In the genomic region with DNA sequence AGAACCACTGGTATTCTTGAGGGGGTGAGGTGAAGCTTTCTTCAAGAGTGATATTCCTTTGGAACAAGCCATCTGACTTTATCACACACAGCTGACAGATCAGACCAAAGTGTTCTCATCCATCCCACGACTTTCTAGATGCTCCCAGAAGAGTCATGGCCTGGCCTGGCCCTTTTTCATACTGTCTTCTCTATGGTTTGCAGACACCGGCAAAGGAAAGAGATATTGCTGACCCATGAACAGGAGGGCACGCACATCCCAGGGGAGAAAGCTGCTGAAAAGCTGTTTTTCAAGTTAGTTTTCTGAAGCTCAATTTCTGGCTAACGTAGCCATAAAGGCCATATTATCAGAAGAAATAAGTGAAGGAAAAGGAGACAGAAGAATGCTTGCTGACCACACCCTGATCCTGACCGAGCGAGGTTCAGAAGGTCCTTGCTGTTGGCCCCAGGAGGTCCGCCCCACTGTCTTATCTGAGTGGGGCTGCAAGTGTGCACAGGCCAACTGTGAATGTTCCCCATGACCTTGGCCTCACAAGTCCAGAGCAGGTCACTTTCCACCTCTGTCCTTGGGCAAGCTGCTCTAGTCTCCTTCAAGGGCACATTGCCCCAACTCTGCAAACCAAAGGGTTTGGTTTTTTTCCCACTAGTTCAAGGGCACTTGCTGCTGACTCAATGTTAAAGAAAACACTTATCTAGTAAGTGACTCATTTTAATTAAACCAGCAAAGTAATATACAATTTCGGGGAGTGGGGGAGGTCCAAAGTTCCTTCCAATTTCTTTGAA, we compare ENCODE assay signal across 11 cellular contexts. TPM values are rescaled to one million over a fixed set of nuclear protein-coding genes. Genes with fewer than 3 reads are reported as not detected.
DNase-seq lines count a peak whose midpoint lies in the region; ATAC-seq and TF ChIP-seq lines count a peak whose summit lies in the region.
"Had no signal": no experiment of that assay in that cellular context is flagged by ENCODE, and none has a peak within 500 bp of the region (broad histone marks: within the 10 kb centered on the region; RNA-seq: fewer than 3 reads in every experiment).

No MANE protein-coding gene starts in this region.

- H3K9me3 ChIP-seq in Panc1 (ENCODE audit: control insufficient read depth, insufficient read depth, low read depth, low read length) (no peaks in the 10 kb centered on the region), psoas muscle (no peaks in the 10 kb centered on the region)

- no TSS peak for BruUV-seq in Panc1 (replicated peaks; lab: Mats Ljungman, UMichigan)

- peak; percentile 39 for TF ChIP-seq POLR2A in erythroblast (IDR thresholded peaks at IDR 0.05; ENCODE audit: low read length)

- POLR2A ChIA-PET in Panc1 (lab: Charles Lee), result no interaction called here

- H3K4me1 ChIP-seq in Panc1 (ENCODE audit: control insufficient read depth, insufficient read depth, low read length), result peaks cover 33% of the 10 kb centered on the region
- H3K4me1 ChIP-seq in psoas muscle, result peaks cover 63% of the 10 kb centered on the region

- peak overlapping the region; percentile 83; the same call in 1 of the 2 replicates for H3K27ac ChIP-seq in Panc1 (ENCODE audit: low read length)
- H3K27ac ChIP-seq in psoas muscle, result peak overlapping the region; percentile 83

- intact Hi-C loops in Panc1 (cut with micrococcal nuclease; ENCODE audit: unreplicated experiment), result no loop called here
- intact Hi-C loops in psoas muscle (cut with DNase I), result loop anchor here in 1 of 2 donors (2.0 kb wide), 1 partner anchor 19 kb away; no protein-coding TSS in a partner anchor

- ATAC-seq in Panc1 (no peak), psoas muscle (no peak)

- H3K27me3 ChIP-seq in Panc1 (ENCODE audit: control insufficient read depth, insufficient read depth, low read length) (no peaks in the 10 kb centered on the region), psoas muscle (ENCODE audit: insufficient read depth in 3 of 3, low read length in 2 of 3) (no peaks in the 10 kb centered on the region)

- in situ Hi-C loops in Panc1 (cut with HindIII; ENCODE audit: low pct_unique_long_range_greater_than_20kb, low sequenced_read_pairs), result no loop called here

- CTCF ChIA-PET in Panc1 (lab: Charles Lee), result no interaction called here

- DNase-seq in DMS79 treated with DMSO at 0.1 percent for 48 hours (lab: John Stamatoyannopoulos, UW) (peak; percentile 17), Panc1 (ENCODE audit: low read depth, low spot score) (no peak), erythroblast (lab: John Stamatoyannopoulos, UW) (peak; percentile 80 to 91), psoas muscle (no peak), superior temporal gyrus (ENCODE audit: extremely low spot score) (no peak), anterior cingulate cortex (lab: John Stamatoyannopoulos, UW) (no peak), ureter (ENCODE audit: low spot score) (no peak), NCI-H1417 treated with DMSO at 0.1 percent for 48 hours (lab: John Stamatoyannopoulos, UW) (no peak)
- DNase-seq: dermis blood vessel endothelial cell, NCI-H1048 had no signal

- peak overlapping the region; percentile 71 to 72; a peak in 3 of 4 replicates for H3K4me3 ChIP-seq in Panc1 (ENCODE audit: low read depth in 2 of 2, low read length in 2 of 2)
- peak overlapping the region; percentile 86 for H3K4me3 ChIP-seq in psoas muscle

- H3K36me3 ChIP-seq in Panc1 (ENCODE audit: control insufficient read depth, insufficient read depth, low read length), result no peaks in the 10 kb centered on the region
- H3K36me3 ChIP-seq in psoas muscle (ENCODE audit: insufficient read depth in 1 of 2, low read depth in 1 of 2), result no peaks in the 10 kb centered on the region

- TF ChIP-seq CTCF in Panc1 (IDR thresholded peaks at IDR 0.05), result no peak
- no peak for TF ChIP-seq CTCF in psoas muscle (IDR thresholded peaks at IDR 0.05)

- WGBS in psoas muscle, 3 donors, result 76 to 83% (median 77%) methylated on average over 8 of the region's 8 CpGs

RNA-seq across cellular contexts. Expression of gene ACSS1, which starts 2.0 kb away (rescaled TPM):
- total RNA-seq in Panc1 (2021; ENCODE audit: unreplicated experiment) (32.2 TPM), psoas muscle (10 to 100 TPM; 16.8 to 53.3 (median 39.0) TPM), ureter (33.7 TPM)
- 21.7 TPM for polyA plus RNA-seq in Panc1 (2012; ENCODE audit: insufficient read length)
- polyA plus RNA-seq in psoas muscle, result 10 to 100 TPM in 2 of 3 donors, 1 to 10 TPM in 1; 8.8 to 15.1 (median 12.2) TPM

RNA-seq across cellular contexts. Expression of gene VSX1, which starts 26.0 kb away (rescaled TPM):
- 0.21 TPM for total RNA-seq in Panc1 (2021; ENCODE audit: unreplicated experiment)
- not detected for polyA plus RNA-seq in Panc1 (2012; ENCODE audit: insufficient read length)
- total RNA-seq in psoas muscle, result under 1 TPM in 3 of 4 donors, not detected in 1; 0.41 to 0.52 (median 0.48) TPM
- polyA plus RNA-seq in psoas muscle, result under 1 TPM; 0.04 to 0.07 (median 0.05) TPM
- total RNA-seq in ureter, result not detected
- total RNA-seq: dermis blood vessel endothelial cell, lung microvascular endothelial cell had no signal

Comparison
In these comparisons a context has a peak if more than half of its experiments do, and no peak if none do; other contexts are left out.
1. DNase-seq: peak in DMS79 treated with DMSO at 0.1 percent for 48 hours (single experiment) and erythroblast (2 of 2); none in Panc1 (single experiment), psoas muscle (0 of 2), superior temporal gyrus (single experiment), anterior cingulate cortex (0 of 58), ureter (single experiment) and NCI-H1417 treated with DMSO at 0.1 percent for 48 hours (single experiment).